8 cellular contexts compared by ENCODE assay signal in the genomic region with DNA sequence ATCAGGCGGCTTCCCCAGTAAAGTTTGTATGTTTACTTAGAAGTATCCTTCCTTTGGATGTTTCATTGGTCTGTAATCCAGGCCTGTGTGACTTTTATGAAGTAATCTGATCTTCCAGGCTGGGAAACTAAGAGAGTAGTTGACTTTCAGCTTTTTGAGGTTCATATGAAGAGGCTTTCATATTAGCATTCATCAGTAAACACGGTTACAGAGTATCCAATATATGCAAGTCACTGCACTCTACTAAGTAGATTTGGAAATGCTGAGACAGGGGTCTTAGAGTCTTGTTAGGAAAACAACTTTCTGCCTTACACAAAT. TPM values are rescaled to one million over a fixed set of nuclear protein-coding genes. Genes with fewer than 3 reads are reported as not detected.
A peak's percentile ranks its signal among the peaks of the same experiment; 100 is the strongest.
DNase-seq lines count a peak whose midpoint lies in the region; ATAC-seq, FAIRE-seq and TF ChIP-seq lines count a peak whose summit lies in the region.

No MANE protein-coding gene starts in this region.

- 4% methylated on average over 2 of the region's 2 CpGs for WGBS in thymus

- peaks cover 30% of the 10 kb centered on the region for H3K4me1 Mint-ChIP-seq in activated T-cell treated with anti-CD3 and anti-CD28 coated beads, Interleukin-2, amount 50 U/mL, for 72 hours (ENCODE audit: low read depth)

- no peaks in the 10 kb centered on the region for H3K9me3 Mint-ChIP-seq in activated T-cell treated with anti-CD3 and anti-CD28 coated beads, Interleukin-2, amount 50 U/mL, for 72 hours
- H3K9me3 Mint-ChIP-seq in activated naive CD4-positive, alpha-beta T cell treated with anti-CD3 and anti-CD28 coated beads, Interleukin-2, amount 50 U/mL, for 72 hours, result no peaks in the 10 kb centered on the region

- no peaks in the 10 kb centered on the region for H3K27me3 ChIP-seq in thymus (ENCODE audit: control insufficient read depth, insufficient read depth)

- ATAC-seq in activated T-cell treated with anti-CD3 and anti-CD28 coated beads, Interleukin-2, amount 50 U/mL, for 72 hours (replicated peaks in 1 of 2), result no peak
- no peak for ATAC-seq in activated naive CD4-positive, alpha-beta T cell treated with anti-CD3 and anti-CD28 coated beads, Interleukin-2, amount 50 U/mL, for 72 hours
- ATAC-seq in HG03457 (IDR thresholded peaks at IDR 0.05; ENCODE audit: unreplicated experiment) (no peak), HG02870 (IDR thresholded peaks at IDR 0.05; ENCODE audit: unreplicated experiment) (no peak), GM21825 (IDR thresholded peaks at IDR 0.05; ENCODE audit: unreplicated experiment) (no peak)

- H3K4me3 Mint-ChIP-seq in activated T-cell treated with anti-CD3 and anti-CD28 coated beads, Interleukin-2, amount 50 U/mL, for 72 hours, result peak overlapping the region; percentile 82 to 97

- H3K36me3 Mint-ChIP-seq in activated T-cell treated with anti-CD3 and anti-CD28 coated beads, Interleukin-2, amount 50 U/mL, for 72 hours (ENCODE audit: insufficient read depth in 2 of 2), result peaks cover 10 to 26% of the 10 kb centered on the region in 2 donors
- peaks cover 19 to 30% of the 10 kb centered on the region in 2 donors for H3K36me3 Mint-ChIP-seq in activated naive CD4-positive, alpha-beta T cell treated with anti-CD3 and anti-CD28 coated beads, Interleukin-2, amount 50 U/mL, for 72 hours

- FAIRE-seq in kidney (lab: Jason Lieb, UNC), result no peak

- peaks cover 4% of the 10 kb centered on the region in 2 donors for H3K4me1 ChIP-seq in kidney (ENCODE audit: control insufficient read depth in 1 of 2, insufficient read depth in 1 of 2, low read depth in 1 of 2, low read length in 2 of 2)
- peaks cover 4% of the 10 kb centered on the region for H3K4me1 ChIP-seq in thymus (ENCODE audit: control insufficient read depth, insufficient read depth, low read length)

- H3K4me3 ChIP-seq in kidney (ENCODE audit: low read length in 2 of 2), result peak overlapping the region; percentile 83 to 90
- peak overlapping the region; percentile 71 for H3K4me3 ChIP-seq in thymus (ENCODE audit: low read length)

- H3K27me3 Mint-ChIP-seq in activated T-cell treated with anti-CD3 and anti-CD28 coated beads, Interleukin-2, amount 50 U/mL, for 72 hours (ENCODE audit: low read depth), result no peaks in the 10 kb centered on the region

- TF ChIP-seq CTCF in kidney (IDR thresholded peaks at IDR 0.05; ENCODE audit: borderline replicate concordance, extremely low read depth, insufficient read depth), result no peak

- H3K27ac Mint-ChIP-seq in activated T-cell treated with anti-CD3 and anti-CD28 coated beads, Interleukin-2, amount 50 U/mL, for 72 hours, result peak overlapping the region; percentile 68
- H3K27ac Mint-ChIP-seq in activated naive CD4-positive, alpha-beta T cell treated with anti-CD3 and anti-CD28 coated beads, Interleukin-2, amount 50 U/mL, for 72 hours, result peak overlapping the region; percentile 93 to 99

- H3K36me3 ChIP-seq in kidney (ENCODE audit: control insufficient read depth in 1 of 2, insufficient read depth in 2 of 2, low read length in 2 of 2), result peaks cover 0 to 4% of the 10 kb centered on the region in 2 donors
- no peaks in the 10 kb centered on the region for H3K36me3 ChIP-seq in thymus (ENCODE audit: control insufficient read depth, insufficient read depth)

- H3K9me3 ChIP-seq in kidney (ENCODE audit: control insufficient read depth in 1 of 2, low read length in 2 of 2), result no peaks in the 10 kb centered on the region
- no peaks in the 10 kb centered on the region for H3K9me3 ChIP-seq in thymus (ENCODE audit: control insufficient read depth)

- peak overlapping the region; percentile 90 to 91 for H3K27ac ChIP-seq in kidney (ENCODE audit: low read depth in 2 of 2, low read length in 2 of 2)
- no peak overlapping the region for H3K27ac ChIP-seq in thymus (ENCODE audit: low read depth)

- DNase-seq in activated T-cell treated with anti-CD3 and anti-CD28 coated beads, Interleukin-2, amount 50 U/mL, for 72 hours, result no peak
- no peak for DNase-seq in activated T-cell treated with anti-CD3 and anti-CD28 coated beads, Interleukin-2, amount 50 U/mL, for 1 hour
- DNase-seq in activated naive CD4-positive, alpha-beta T cell treated with anti-CD3 and anti-CD28 coated beads, Interleukin-2, amount 50 U/mL, for 72 hours (ENCODE audit: low spot score in 2 of 2), result no peak
- no peak for DNase-seq in kidney

- intact Hi-C loops in kidney (cut with DNase I), result no loop called here

- H3K9ac ChIP-seq in kidney (ENCODE audit: low read length in 2 of 2), result peak overlapping the region; percentile 78 to 86

RNA-seq across cellular contexts. Expression of gene DNAJC21, which starts 1.1 kb away (rescaled TPM):
- 10 to 100 TPM; 64.0 to 77.3 TPM for total RNA-seq in activated T-cell treated with anti-CD3 and anti-CD28 coated beads, Interleukin-2, amount 50 U/mL, for 72 hours
- 10 to 100 TPM; 56.6 to 83.9 TPM for total RNA-seq in activated naive CD4-positive, alpha-beta T cell treated with anti-CD3 and anti-CD28 coated beads, Interleukin-2, amount 50 U/mL, for 72 hours
- 45.0 TPM for total RNA-seq in kidney
- 24.5 TPM for polyA plus RNA-seq in kidney (ENCODE audit: insufficient read depth, low read depth, low replicate concordance)
- 42.8 TPM for polyA plus RNA-seq in thymus

RNA-seq across cellular contexts. Expression of gene BRIX1, which starts 15.0 kb away (rescaled TPM):
- 10 to 100 TPM; 34.7 to 35.7 TPM for total RNA-seq in activated T-cell treated with anti-CD3 and anti-CD28 coated beads, Interleukin-2, amount 50 U/mL, for 72 hours
- 10 to 100 TPM; 62.2 to 73.9 TPM for total RNA-seq in activated naive CD4-positive, alpha-beta T cell treated with anti-CD3 and anti-CD28 coated beads, Interleukin-2, amount 50 U/mL, for 72 hours
- total RNA-seq in kidney, result 22.9 TPM
- polyA plus RNA-seq in kidney (ENCODE audit: insufficient read depth, low read depth, low replicate concordance) (23.1 TPM), thymus (32.8 TPM)

RNA-seq across cellular contexts. Expression of gene RAD1, which starts 15.2 kb away (rescaled TPM):
- 10 to 100 TPM; 36.8 to 43.8 TPM for total RNA-seq in activated T-cell treated with anti-CD3 and anti-CD28 coated beads, Interleukin-2, amount 50 U/mL, for 72 hours
- total RNA-seq in activated naive CD4-positive, alpha-beta T cell treated with anti-CD3 and anti-CD28 coated beads, Interleukin-2, amount 50 U/mL, for 72 hours, result 10 to 100 TPM; 36.8 to 42.6 TPM
- total RNA-seq in kidney, result 14.8 TPM
- 15.3 TPM for polyA plus RNA-seq in kidney (ENCODE audit: insufficient read depth, low read depth, low replicate concordance)
- polyA plus RNA-seq in thymus, result 15.8 TPM
